ENCODE assay signal across 8 cellular contexts in genomic region chr9:127905788-127906191, GRCh38. TPM values are rescaled to one million over a fixed set of nuclear protein-coding genes. Genes with fewer than 3 reads are reported as not detected.
DNase-seq lines count a peak whose midpoint lies in the region; ATAC-seq and TF ChIP-seq lines count a peak whose summit lies in the region.

No MANE protein-coding gene starts in this region.

- peaks cover 4 to 24% of the 10 kb centered on the region in 2 donors for H3K4me1 ChIP-seq in esophagus (ENCODE audit: control insufficient read depth in 2 of 2, insufficient read depth in 2 of 2, low read length in 1 of 2)

- H3K36me3 ChIP-seq in esophagus (ENCODE audit: control insufficient read depth in 2 of 2, insufficient read depth in 2 of 2, low read length in 1 of 2), result peaks cover 0 to 8% of the 10 kb centered on the region in 2 donors

- peak; percentile 82 for DNase-seq in activated CD8-positive, alpha-beta memory T cell treated with anti-CD3 and anti-CD28 coated beads for 24 hours
- peak in 2 of 3 experiments; percentile 45 to 52 for DNase-seq in stimulated activated CD4-positive, alpha-beta T cell treated with anti-CD3 and anti-CD28 coated beads, TNF-alpha, amount 100 ng/mL, for 24 hours (ENCODE audit: low read depth in 3 of 3)
- DNase-seq in NCI-H774 (lab: John Stamatoyannopoulos, UW) (no peak), omental fat pad (ENCODE audit: low spot score) (no peak)

- no peaks in the 10 kb centered on the region for H3K27me3 ChIP-seq in esophagus (ENCODE audit: control insufficient read depth in 1 of 2, insufficient read depth in 2 of 2, low read length in 2 of 2)

- 57 to 58% methylated on average over 11 to 12 of the region's 12 CpGs for WGBS in esophagus, 2 donors

- H3K4me3 ChIP-seq in esophagus (ENCODE audit: low read depth in 1 of 2, low read length in 2 of 2), result no peak overlapping the region

- ATAC-seq in GM21529 (IDR thresholded peaks at IDR 0.05; ENCODE audit: unreplicated experiment), result peak; percentile 28
- ATAC-seq in GM21786 (IDR thresholded peaks at IDR 0.05; ENCODE audit: unreplicated experiment), result no peak
- no peak for ATAC-seq in HG02763 (IDR thresholded peaks at IDR 0.05; ENCODE audit: unreplicated experiment)
- no peak for ATAC-seq in omental fat pad (ENCODE audit: low FRiP score)

- H3K9me3 ChIP-seq in esophagus (ENCODE audit: control insufficient read depth in 2 of 2, insufficient read depth in 1 of 2, low read depth in 1 of 2, low read length in 1 of 2), result no peaks in the 10 kb centered on the region

- peak overlapping the region; percentile 80 to 92 for H3K27ac ChIP-seq in esophagus (ENCODE audit: low read depth in 2 of 2, low read length in 1 of 2)

- TF ChIP-seq CTCF in omental fat pad (IDR thresholded peaks at IDR 0.05), result no peak

RNA-seq across cellular contexts. Expression of gene ST6GALNAC6, which starts 6.4 kb away (rescaled TPM):
- 10 to 100 TPM; 21.8 to 23.6 TPM for polyA plus RNA-seq in esophagus
- total RNA-seq in omental fat pad, result 100 to 1,000 TPM; 138 to 213 (median 155) TPM

RNA-seq across cellular contexts. Expression of gene ST6GALNAC4, which starts 11.1 kb away (rescaled TPM):
- polyA plus RNA-seq in esophagus, result 10 to 100 TPM in 1 of 2 donors, 1 to 10 TPM in 1; 4.6 to 15.3 TPM
- 10 to 100 TPM; 26.6 to 78.5 (median 45.0) TPM for total RNA-seq in omental fat pad

RNA-seq across cellular contexts. Expression of gene PIP5KL1, which starts 24.8 kb away (rescaled TPM):
- 1 to 10 TPM; 2.7 to 4.8 TPM for polyA plus RNA-seq in esophagus
- 1 to 10 TPM in 3 of 4 donors, under 1 TPM in 1; 0.82 to 3.0 (median 1.3) TPM for total RNA-seq in omental fat pad

RNA-seq across cellular contexts. Expression of gene AK1, which starts 28.3 kb away (rescaled TPM):
- polyA plus RNA-seq in esophagus, result 10 to 100 TPM; 51.7 to 68.4 TPM
- 10 to 100 TPM; 28.5 to 93.4 (median 54.1) TPM for total RNA-seq in omental fat pad

RNA-seq across cellular contexts. Expression of gene DPM2, which starts 31.9 kb away (rescaled TPM):
- polyA plus RNA-seq in esophagus, result 10 to 100 TPM; 25.2 to 28.2 TPM
- total RNA-seq in omental fat pad, result 10 to 100 TPM in 3 of 4 donors, 1 to 10 TPM in 1; 8.8 to 18.0 (median 13.5) TPM

Comparison
In these comparisons a context has a peak if more than half of its experiments do, and no peak if none do; other contexts are left out.
1. DNase-seq: peak in activated CD8-positive, alpha-beta memory T cell treated with anti-CD3 and anti-CD28 coated beads for 24 hours (single experiment) and stimulated activated CD4-positive, alpha-beta T cell treated with anti-CD3 and anti-CD28 coated beads, TNF-alpha, amount 100 ng/mL, for 24 hours (2 of 3); none in NCI-H774 (single experiment) and omental fat pad (single experiment).